8 cellular contexts compared by ENCODE assay signal in genomic region chr17:21781666-21782024, GRCh38.
DNase-seq lines count a peak whose midpoint lies in the region; ATAC-seq and TF ChIP-seq lines count a peak whose summit lies in the region.
"Not testable (repeated sequence)": the region's sequence is repeated elsewhere in the genome, so short reads cannot be mapped to it uniquely, and the experiment has no call there.

No MANE protein-coding gene starts in this region.

- ATAC-seq in lower lobe of right lung (peak; percentile 23 to 34), upper lobe of left lung (ENCODE audit: low FRiP score in 2 of 2) (peak; percentile 42 to 64)
- ATAC-seq in stimulated activated effector memory CD8-positive, alpha-beta T cell treated with anti-CD3 and anti-CD28 coated beads, Interleukin-12 subunit alpha, Interleukin-12 subunit beta, amount 100 ng/mL, for 72 hours: peak; percentile 12

- TF ChIP-seq EP300 in esophagus muscularis mucosa (IDR thresholded peaks at IDR 0.05); upper lobe of left lung (IDR thresholded peaks at IDR 0.05): not testable (repeated sequence)

- H3K27ac Mint-ChIP-seq in osteocyte (ENCODE audit: unreplicated experiment); stimulated activated effector memory CD8-positive, alpha-beta T cell treated with anti-CD3 and anti-CD28 coated beads, Interleukin-12 subunit alpha, Interleukin-12 subunit beta, amount 100 ng/mL, for 72 hours: not testable (repeated sequence)

- not testable (repeated sequence) for H3K27me3 ChIP-seq in esophagus muscularis mucosa; lower lobe of right lung (ENCODE audit: low read depth); upper lobe of left lung

- H3K4me3 Mint-ChIP-seq in osteocyte (ENCODE audit: unreplicated experiment); stimulated activated effector memory CD8-positive, alpha-beta T cell treated with anti-CD3 and anti-CD28 coated beads, Interleukin-12 subunit alpha, Interleukin-12 subunit beta, amount 100 ng/mL, for 72 hours: not testable (repeated sequence)

- WGBS in esophagus muscularis mucosa: 74% methylated on average over 8 of the region's 9 CpGs
- 68 to 71% methylated on average over 8 of the region's 9 CpGs for WGBS in upper lobe of left lung, 2 donors

- H3K36me3 ChIP-seq in esophagus muscularis mucosa, lower lobe of right lung, upper lobe of left lung: not testable (repeated sequence)

- H3K9me3 ChIP-seq in esophagus muscularis mucosa, lower lobe of right lung, upper lobe of left lung: not testable (repeated sequence)

- not testable (repeated sequence) for H3K4me1 Mint-ChIP-seq in osteocyte (ENCODE audit: unreplicated experiment); stimulated activated effector memory CD8-positive, alpha-beta T cell treated with anti-CD3 and anti-CD28 coated beads, Interleukin-12 subunit alpha, Interleukin-12 subunit beta, amount 100 ng/mL, for 72 hours

- peak; percentile 1 for DNase-seq in GM13976 (ENCODE audit: low spot score)
- peak; percentile 13 for DNase-seq in activated CD8-positive, alpha-beta memory T cell treated with anti-CD3 and anti-CD28 coated beads for 24 hours
- peak; percentile 50 for DNase-seq in esophagus muscularis mucosa (ENCODE audit: extremely low spot score)
- DNase-seq in cardiac septum (ENCODE audit: low spot score): peak; percentile 62
- not testable (repeated sequence) for DNase-seq in lower lobe of right lung, upper lobe of left lung
- DNase-seq in osteocyte (ENCODE audit: extremely low spot score, unreplicated experiment): peak; percentile 63
- peak in 1 of 2 donors; percentile 29 for DNase-seq in stimulated activated effector memory CD8-positive, alpha-beta T cell treated with anti-CD3 and anti-CD28 coated beads, Interleukin-12 subunit alpha, Interleukin-12 subunit beta, amount 100 ng/mL, for 72 hours (ENCODE audit: low spot score in 2 of 2)

- in situ Hi-C loops in GM13976 (cut with MboI; ENCODE audit: low sequenced_read_pairs, unreplicated experiment): loop anchor here (25.0 kb wide), 1 partner anchor 469 kb away; no protein-coding TSS in a partner anchor

- not testable (repeated sequence) for H3K27ac ChIP-seq in esophagus muscularis mucosa (replicated peaks in 1 of 4); lower lobe of right lung; upper lobe of left lung

- TF ChIP-seq POLR2A in esophagus muscularis mucosa (IDR thresholded peaks at IDR 0.05; ENCODE audit: low read depth); upper lobe of left lung (IDR thresholded peaks at IDR 0.05): not testable (repeated sequence)

- peaks cover 28% of the 10 kb centered on the region for H3K9me3 Mint-ChIP-seq in osteocyte (ENCODE audit: unreplicated experiment)
- not testable (repeated sequence) for H3K9me3 Mint-ChIP-seq in stimulated activated effector memory CD8-positive, alpha-beta T cell treated with anti-CD3 and anti-CD28 coated beads, Interleukin-12 subunit alpha, Interleukin-12 subunit beta, amount 100 ng/mL, for 72 hours

- H3K4me3 ChIP-seq in esophagus muscularis mucosa, lower lobe of right lung, upper lobe of left lung: not testable (repeated sequence)

- H3K27me3 Mint-ChIP-seq in osteocyte (ENCODE audit: unreplicated experiment): not testable (repeated sequence)

- not testable (repeated sequence) for H3K36me3 Mint-ChIP-seq in osteocyte (ENCODE audit: unreplicated experiment); stimulated activated effector memory CD8-positive, alpha-beta T cell treated with anti-CD3 and anti-CD28 coated beads, Interleukin-12 subunit alpha, Interleukin-12 subunit beta, amount 100 ng/mL, for 72 hours

- H3K4me1 ChIP-seq in esophagus muscularis mucosa, lower lobe of right lung, upper lobe of left lung: not testable (repeated sequence)

- intact Hi-C loops in esophagus muscularis mucosa (cut with DNase I); cardiac septum (cut with DNase I); lower lobe of right lung (cut with DNase I): not testable (repeated sequence)

- TF ChIP-seq CTCF in GM13976 (IDR thresholded peaks at IDR 0.05; ENCODE audit: borderline replicate concordance, control extremely low read depth, extremely low read depth, insufficient read depth, missing control alignments); esophagus muscularis mucosa (IDR thresholded peaks at IDR 0.05); lower lobe of right lung (IDR thresholded peaks at IDR 0.05); osteocyte (IDR thresholded peaks at IDR 0.05); upper lobe of left lung (IDR thresholded peaks at IDR 0.05): not testable (repeated sequence)
